Comparison of ENCODE assay signal across 32 cellular contexts in genomic region chr11:94307101-94307791, GRCh38. TPM values are rescaled to one million over a fixed set of nuclear protein-coding genes. Genes with fewer than 3 reads are reported as not detected.
"Had no signal": no experiment of that assay in that cellular context is flagged by ENCODE, and none has a peak within 500 bp of the region (broad histone marks: within the 10 kb centered on the region; RNA-seq: fewer than 3 reads in every experiment).

No MANE protein-coding gene starts in this region.

- H3K9me3 Mint-ChIP-seq: dendritic cell treated with granulocyte-macrophage colony-stimulating factor and Interleukin-4, amounts not matched to agents 40 ng/mL and 50 ng/mL, for 4 days; effector memory CD8-positive, alpha-beta T cell; endodermal cell had no signal

- DNase-seq: colonic mucosa; cortex of kidney; effector CD8-positive, alpha-beta T cell; effector memory CD8-positive, alpha-beta T cell; endodermal cell; erythroblast; esophagus squamous epithelium; foreskin fibroblast; foreskin melanocyte; gastrocnemius medialis; glutamatergic neuron; head of caudate nucleus; heart right ventricle; hippocampal formation; left cardiac atrium; left ventricle myocardium superior; lower lobe of right lung; mesenchymal stem cell; midbrain had no signal

- H3K4me3 ChIP-seq: colonic mucosa, esophagus squamous epithelium, gastrocnemius medialis, heart right ventricle, left lung, lower lobe of right lung had no signal

- ATAC-seq: effector memory CD8-positive, alpha-beta T cell; esophagus mucosa; gastrocnemius medialis; heart right ventricle; left cardiac atrium; left lung; left ventricle myocardium superior; lower lobe of right lung had no signal

- H3K27ac ChIP-seq: colonic mucosa, epithelial cell of prostate, esophagus squamous epithelium, gastrocnemius medialis, heart right ventricle, left lung, lower lobe of right lung had no signal

- H3K27me3 ChIP-seq: colonic mucosa, gastrocnemius medialis, heart right ventricle, left lung had no signal

- H3K36me3 ChIP-seq: colonic mucosa, esophagus squamous epithelium, gastrocnemius medialis, heart right ventricle, left lung, lower lobe of right lung had no signal

- H3K27ac Mint-ChIP-seq: dendritic cell treated with granulocyte-macrophage colony-stimulating factor and Interleukin-4, amounts not matched to agents 40 ng/mL and 50 ng/mL, for 4 days; effector memory CD8-positive, alpha-beta T cell; endodermal cell had no signal

- H3K9me3 ChIP-seq: colonic mucosa, esophagus squamous epithelium, gastrocnemius medialis, heart right ventricle, left lung, lower lobe of right lung had no signal

- H3K4me1 ChIP-seq: colonic mucosa, gastrocnemius medialis, left lung, lower lobe of right lung had no signal

- H3K4me3 Mint-ChIP-seq: dendritic cell treated with granulocyte-macrophage colony-stimulating factor and Interleukin-4, amounts not matched to agents 40 ng/mL and 50 ng/mL, for 4 days; effector memory CD8-positive, alpha-beta T cell; endodermal cell had no signal

RNA-seq across cellular contexts. Expression of gene IZUMO1R, which starts 2.9 kb away (rescaled TPM):
- total RNA-seq: chondrocyte, colonic mucosa, dermis microvascular lymphatic vessel endothelial cell, endodermal cell, esophagus mucosa, esophagus squamous epithelium, gastrocnemius medialis, glomerular endothelial cell, heart right ventricle, kidney epithelial cell, left cardiac atrium, left lung, left ventricle myocardium superior, lower leg skin, lower lobe of right lung, lung microvascular endothelial cell, mononuclear cell, mucosa of gallbladder had no signal
- polyA plus RNA-seq: heart right ventricle, keratinocyte had no signal
